In genomic region chr12:11651377-11651776, GRCh38 we compare ENCODE assay signal across 8 cellular contexts. TPM values are rescaled to one million over a fixed set of nuclear protein-coding genes. Genes with fewer than 3 reads are reported as not detected.
A peak's percentile ranks its signal among the peaks of the same experiment; 100 is the strongest.
DNase-seq lines count a peak whose midpoint lies in the region; ATAC-seq and TF ChIP-seq lines count a peak whose summit lies in the region.

No MANE protein-coding gene starts in this region.

- H3K18ac ChIP-seq in neuronal stem cell (ENCODE audit: low read length), result no peak overlapping the region

- peaks cover 62% of the 10 kb centered on the region for H3K4me1 Mint-ChIP-seq in CD4-positive, alpha-beta T cell (ENCODE audit: low read depth)
- peaks cover 32 to 37% of the 10 kb centered on the region in 2 donors for H3K4me1 Mint-ChIP-seq in effector memory CD8-positive, alpha-beta T cell (ENCODE audit: low read depth in 2 of 2)

- no peaks in the 10 kb centered on the region for H3K9me3 ChIP-seq in CD4-positive, alpha-beta T cell (ENCODE audit: control insufficient read depth, low read length)
- no peaks in the 10 kb centered on the region for H3K9me3 ChIP-seq in OCI-LY7 (ENCODE audit: low read length)
- H3K9me3 ChIP-seq in neuronal stem cell (replicated peaks in 1 of 2; ENCODE audit: control insufficient read depth in 2 of 2, insufficient read depth in 1 of 2, low read depth in 1 of 2, low read length in 2 of 2), result no peaks in the 10 kb centered on the region

- peak; percentile 8 for ATAC-seq in CD4-positive, alpha-beta T cell (ENCODE audit: poor library complexity)
- ATAC-seq in effector memory CD8-positive, alpha-beta T cell (replicated peaks), result no peak
- ATAC-seq in HG03095 (IDR thresholded peaks at IDR 0.05; ENCODE audit: unreplicated experiment), result no peak

- H3K4me3 ChIP-seq in OCI-LY7 (ENCODE audit: low read depth, low read length, poor library complexity, severe bottlenecking), result peak overlapping the region; percentile 92
- H3K4me3 ChIP-seq in neuronal stem cell (ENCODE audit: low read length in 2 of 2), result peak overlapping the region in 1 of 2 donors; percentile 92

- H3K27me3 ChIP-seq in CD4-positive, alpha-beta T cell (ENCODE audit: control insufficient read depth, insufficient read depth, low read length), result no peaks in the 10 kb centered on the region
- no peaks in the 10 kb centered on the region for H3K27me3 ChIP-seq in neuronal stem cell (ENCODE audit: control insufficient read depth in 3 of 3, insufficient read depth in 3 of 3, low read depth in 1 of 3, low read length in 3 of 3)

- no peak for DNase-seq in CD4-positive, alpha-beta T cell
- DNase-seq in OCI-LY7 (ENCODE audit: low spot score) (no peak), neuronal stem cell (ENCODE audit: low spot score) (no peak), SIG-M5 (lab: John Stamatoyannopoulos, UW) (no peak), HCEC 1CT (no peak), KG1 (lab: John Stamatoyannopoulos, UW) (no peak)
- DNase-seq in effector memory CD8-positive, alpha-beta T cell, result no peak

- intact Hi-C loops in CD4-positive, alpha-beta T cell (cut with DNase I, micrococcal nuclease), result loop anchor here in 1 of 2 experiments (1.0 to 10.0 kb wide), 5 partner anchors 75 to 703 kb away; partner anchors contain the start of genes BORCS5 and MANSC1
- intact Hi-C loops in OCI-LY7 (cut with micrococcal nuclease; ENCODE audit: unreplicated experiment), result loop anchor here (2.0 to 5.0 kb wide), 4 partner anchors 101 to 705 kb away; partner anchors contain the start of gene BORCS5

- no peak overlapping the region for H3K27ac ChIP-seq in CD4-positive, alpha-beta T cell (ENCODE audit: low read depth, low read length)
- peak overlapping the region; percentile 79 for H3K27ac ChIP-seq in OCI-LY7 (ENCODE audit: low read depth, low read length, poor library complexity, severe bottlenecking)
- H3K27ac ChIP-seq in neuronal stem cell (replicated peaks; ENCODE audit: low read length), result no peak overlapping the region

- H3K79me1 ChIP-seq in neuronal stem cell (ENCODE audit: low read depth, low read length), result peaks cover 4% of the 10 kb centered on the region

- H4K8ac ChIP-seq in neuronal stem cell (ENCODE audit: low read depth, low read length), result no peak overlapping the region

- H3K27me3 Mint-ChIP-seq in CD4-positive, alpha-beta T cell, result no peaks in the 10 kb centered on the region
- no peaks in the 10 kb centered on the region for H3K27me3 Mint-ChIP-seq in effector memory CD8-positive, alpha-beta T cell

- no peak overlapping the region for H2BK5ac ChIP-seq in neuronal stem cell (ENCODE audit: low read length)

- H4K20me1 ChIP-seq in OCI-LY7 (ENCODE audit: insufficient read depth, low read length), result no peaks in the 10 kb centered on the region

- no peak overlapping the region for H2AK5ac ChIP-seq in neuronal stem cell (ENCODE audit: low read depth, low read length)

- no CpG with 5 or more reads among the region's 5 CpGs for WGBS in neuronal stem cell (ENCODE audit: extremely low coverage in 2 of 2, insufficient read length in 2 of 2, insufficient replicate concordance in 1 of 2), 2 donors

- no peak overlapping the region for H2BK120ac ChIP-seq in neuronal stem cell (ENCODE audit: low read depth, low read length)

- peaks cover 24% of the 10 kb centered on the region for H3K36me3 Mint-ChIP-seq in CD4-positive, alpha-beta T cell (ENCODE audit: low read depth)
- peaks cover 21% of the 10 kb centered on the region for H3K36me3 Mint-ChIP-seq in effector memory CD8-positive, alpha-beta T cell (ENCODE audit: insufficient read depth)

- CTCF ChIA-PET in CD4-positive, alpha-beta T cell (lab: Charles Lee), result no interaction called here
- CTCF ChIA-PET in OCI-LY7 (lab: Charles Lee; ENCODE audit: unreplicated experiment), result no interaction called here

- H3K9ac ChIP-seq in neuronal stem cell (ENCODE audit: low read depth, low read length, poor library complexity), result no peak overlapping the region

- H4K91ac ChIP-seq in neuronal stem cell (ENCODE audit: low read depth, low read length, poor library complexity), result no peak overlapping the region

- H3K4ac ChIP-seq in neuronal stem cell (ENCODE audit: low read length), result no peak overlapping the region

- no peak for TF ChIP-seq CTCF in CD4-positive, alpha-beta T cell (IDR thresholded peaks at IDR 0.05)
- TF ChIP-seq CTCF in OCI-LY7 (conservative IDR thresholded peaks at IDR 0.05; ENCODE audit: low read length), result no peak

- no peak overlapping the region for H2BK15ac ChIP-seq in neuronal stem cell (ENCODE audit: low read length)

- no peak overlapping the region for H2BK12ac ChIP-seq in neuronal stem cell (ENCODE audit: low read length)

- H3K14ac ChIP-seq in neuronal stem cell (ENCODE audit: low read length), result no peak overlapping the region

- no peak overlapping the region for H2AFZ ChIP-seq in OCI-LY7 (ENCODE audit: low read length)
- H2AFZ ChIP-seq in neuronal stem cell (ENCODE audit: low read length), result no peak overlapping the region

- H3K4me2 ChIP-seq in OCI-LY7 (ENCODE audit: low read length) (peak overlapping the region; percentile 82), neuronal stem cell (ENCODE audit: insufficient read depth, low read length, poor library complexity, severe bottlenecking) (peak overlapping the region; percentile 48)

- POLR2A ChIA-PET in CD4-positive, alpha-beta T cell (lab: Charles Lee), result no interaction called here
- POLR2A ChIA-PET in OCI-LY7 (lab: Charles Lee), result no interaction called here

- peaks cover 49% of the 10 kb centered on the region for H3K4me1 ChIP-seq in OCI-LY7 (ENCODE audit: insufficient read depth, low read length, poor library complexity, severe bottlenecking)
- peaks cover 12 to 14% of the 10 kb centered on the region in 2 donors for H3K4me1 ChIP-seq in neuronal stem cell (ENCODE audit: control insufficient read depth in 2 of 2, insufficient read depth in 1 of 2, low read depth in 1 of 2, low read length in 2 of 2)

- peak overlapping the region; percentile 97 for H3K4me3 Mint-ChIP-seq in CD4-positive, alpha-beta T cell
- peak overlapping the region; percentile 94 to 95 for H3K4me3 Mint-ChIP-seq in effector memory CD8-positive, alpha-beta T cell

- peaks cover 62% of the 10 kb centered on the region; the same call in 1 of the 2 replicates for H3K79me2 ChIP-seq in OCI-LY7 (ENCODE audit: insufficient read depth, low read depth, low read length)

- H3K9me3 Mint-ChIP-seq in CD4-positive, alpha-beta T cell, result no peaks in the 10 kb centered on the region
- H3K9me3 Mint-ChIP-seq in effector memory CD8-positive, alpha-beta T cell, result no peaks in the 10 kb centered on the region

- no peak overlapping the region for H3K23ac ChIP-seq in neuronal stem cell (ENCODE audit: low read depth, low read length, poor library complexity)

- H3K36me3 ChIP-seq in OCI-LY7 (ENCODE audit: insufficient read depth, low read length) (no peaks in the 10 kb centered on the region), neuronal stem cell (replicated peaks in 1 of 2; ENCODE audit: control insufficient read depth in 2 of 2, insufficient read depth in 2 of 2, low read length in 2 of 2) (no peaks in the 10 kb centered on the region)

- peak overlapping the region; percentile 92 for H3K27ac Mint-ChIP-seq in CD4-positive, alpha-beta T cell
- H3K27ac Mint-ChIP-seq in effector memory CD8-positive, alpha-beta T cell, result peak overlapping the region; percentile 94 to 98

- no peaks in the 10 kb centered on the region for H3K9me2 ChIP-seq in OCI-LY7 (ENCODE audit: insufficient read depth, low read length)

- BruUV-seq in OCI-LY7 (replicated peaks; lab: Mats Ljungman, UMichigan), result no TSS peak

RNA-seq across cellular contexts. Expression of gene ETV6, which starts 1.9 kb away (rescaled TPM):
- 10 to 100 TPM; 28.5 to 30.2 TPM for total RNA-seq in CD4-positive, alpha-beta T cell
- 17.2 and 19.3 TPM in 2 replicates for total RNA-seq in OCI-LY7 (2014; rRNA removed; shearing (Covaris generic))
- total RNA-seq in OCI-LY7 (2022), result 17.1 and 23.1 TPM in 2 replicates
- polyA plus RNA-seq in neuronal stem cell (2013, experiment 1 of 2), result 7.3 TPM
- 7.5 TPM for polyA plus RNA-seq in neuronal stem cell (2013, experiment 2 of 2)
